ENCODE assay signal across 9 cellular contexts in the genomic region with DNA sequence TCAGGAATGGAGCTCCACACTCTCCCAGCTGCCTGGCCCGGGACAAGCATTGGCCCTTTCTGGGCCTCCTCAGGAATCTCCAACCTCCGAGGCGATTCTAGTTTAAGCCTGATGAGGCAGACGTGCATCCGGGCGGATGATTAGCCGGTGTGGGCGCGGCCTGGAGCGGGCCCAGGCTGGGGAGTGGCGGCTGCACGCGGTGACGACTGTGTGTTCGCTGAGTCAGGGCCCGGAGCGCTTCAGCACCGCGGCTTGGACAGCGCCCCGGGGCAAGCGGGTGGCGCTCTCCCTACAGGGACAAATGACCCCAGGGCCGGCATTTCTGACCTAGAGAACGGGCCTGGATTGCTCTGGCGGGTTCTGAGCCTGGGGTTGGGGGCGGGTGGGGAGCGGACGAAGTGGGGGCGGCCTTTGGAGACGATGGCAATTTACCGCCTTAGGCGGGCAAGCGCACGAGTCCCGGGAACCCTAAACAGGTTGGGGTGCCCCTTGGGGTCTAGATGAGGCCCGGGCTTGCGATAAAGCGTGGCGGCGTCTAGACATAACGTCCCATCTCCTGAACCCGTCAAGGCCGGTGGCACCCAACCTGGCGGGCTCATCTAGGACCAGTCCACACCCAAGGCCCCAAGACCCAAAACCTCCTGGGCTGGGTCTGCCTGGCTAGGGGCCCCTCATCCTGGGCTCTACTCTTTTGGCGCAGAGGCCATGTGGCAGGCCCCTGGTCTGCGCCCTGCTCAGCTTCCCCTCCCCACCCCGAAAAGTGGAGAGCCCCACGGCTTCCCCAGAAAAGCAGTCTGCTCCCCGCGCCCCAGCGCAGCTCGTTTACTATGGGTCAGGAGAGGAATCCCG. TPM values are rescaled to one million over a fixed set of nuclear protein-coding genes. Genes with fewer than 3 reads are reported as not detected.
DNase-seq lines count a peak whose midpoint lies in the region; ATAC-seq and TF ChIP-seq lines count a peak whose summit lies in the region.
"Had no signal": no experiment of that assay in that cellular context is flagged by ENCODE, and none has a peak within 500 bp of the region (broad histone marks: within the 10 kb centered on the region; RNA-seq: fewer than 3 reads in every experiment).

No MANE protein-coding gene starts in this region.

- H3K27me3 Mint-ChIP-seq in activated T-cell treated with anti-CD3 and anti-CD28 coated beads, Interleukin-2, amount 50 U/mL, for 4 hours (ENCODE audit: low read depth) = peaks cover 68% of the 10 kb centered on the region

- TF ChIP-seq CTCF in heart right ventricle (IDR thresholded peaks at IDR 0.05) = no peak

- WGBS in heart right ventricle, 2 donors = 12% methylated on average over 54 of the region's 54 CpGs

- H3K27ac ChIP-seq in heart right ventricle = no peak overlapping the region
- H3K27ac ChIP-seq: KMS-11 had no signal

- no peaks in the 10 kb centered on the region for H3K36me3 Mint-ChIP-seq in activated T-cell treated with anti-CD3 and anti-CD28 coated beads, Interleukin-2, amount 50 U/mL, for 4 hours (ENCODE audit: insufficient read depth)

- no peaks in the 10 kb centered on the region for H3K4me1 ChIP-seq in heart right ventricle

- intact Hi-C loops in heart right ventricle (cut with DNase I) = no loop called here

- H3K9me3 Mint-ChIP-seq in activated T-cell treated with anti-CD3 and anti-CD28 coated beads, Interleukin-2, amount 50 U/mL, for 4 hours = no peaks in the 10 kb centered on the region

- H3K27me3 ChIP-seq in heart right ventricle = peaks cover 4 to 83% (median 74%) of the 10 kb centered on the region in 7 donors

- no peaks in the 10 kb centered on the region for H3K36me3 ChIP-seq in heart right ventricle

- H3K4me3 Mint-ChIP-seq in activated T-cell treated with anti-CD3 and anti-CD28 coated beads, Interleukin-2, amount 50 U/mL, for 4 hours = no peak overlapping the region

- no peaks in the 10 kb centered on the region for H3K9me3 ChIP-seq in heart right ventricle

- H3K4me1 Mint-ChIP-seq in activated T-cell treated with anti-CD3 and anti-CD28 coated beads, Interleukin-2, amount 50 U/mL, for 4 hours (ENCODE audit: low read depth) = no peaks in the 10 kb centered on the region

- H3K4me3 ChIP-seq in heart right ventricle = no peak overlapping the region

- DNase-seq in GM04504 (ENCODE audit: low read depth) = peak; percentile 44
- peak; percentile 6 for DNase-seq in NCI-H1048 (lab: John Stamatoyannopoulos, UW)
- peak; percentile 17 for DNase-seq in activated T-cell treated with anti-CD3 and anti-CD28 coated beads, Interleukin-2, amount 50 U/mL, for 4 hours
- peak; percentile 46 to 47 for DNase-seq in heart right ventricle
- peak; percentile 87 for DNase-seq in retina
- DNase-seq in NCI-H2171 treated with DMSO at 0.1 percent for 48 hours (lab: John Stamatoyannopoulos, UW) = no peak

- peak; percentile 96 to 99 for ATAC-seq in activated T-cell treated with anti-CD3 and anti-CD28 coated beads, Interleukin-2, amount 50 U/mL, for 4 hours
- ATAC-seq in heart right ventricle (peak; percentile 79 to 96 (median 92)), GM18873 (IDR thresholded peaks at IDR 0.05; ENCODE audit: low FRiP score, unreplicated experiment) (no peak), GM21529 (IDR thresholded peaks at IDR 0.05; ENCODE audit: unreplicated experiment) (no peak)

RNA-seq across cellular contexts. Expression of a gene that starts 22.3 kb away (rescaled TPM):
- total RNA-seq in activated T-cell treated with anti-CD3 and anti-CD28 coated beads, Interleukin-2, amount 50 U/mL, for 4 hours = 10 to 100 TPM; 46.7 to 59.0 (median 50.8) TPM
- total RNA-seq in heart right ventricle = 10 to 100 TPM; 17.1 to 27.0 (median 23.0) TPM
- 10 to 100 TPM; 12.0 to 34.0 TPM for polyA plus RNA-seq in heart right ventricle

Comparison
In these comparisons a context has a peak if more than half of its experiments do, and no peak if none do; other contexts are left out.
1. ATAC-seq: peak in activated T-cell treated with anti-CD3 and anti-CD28 coated beads, Interleukin-2, amount 50 U/mL, for 4 hours (2 of 2) and heart right ventricle (8 of 8); none in GM18873 (single experiment) and GM21529 (single experiment).